In the genomic region with DNA sequence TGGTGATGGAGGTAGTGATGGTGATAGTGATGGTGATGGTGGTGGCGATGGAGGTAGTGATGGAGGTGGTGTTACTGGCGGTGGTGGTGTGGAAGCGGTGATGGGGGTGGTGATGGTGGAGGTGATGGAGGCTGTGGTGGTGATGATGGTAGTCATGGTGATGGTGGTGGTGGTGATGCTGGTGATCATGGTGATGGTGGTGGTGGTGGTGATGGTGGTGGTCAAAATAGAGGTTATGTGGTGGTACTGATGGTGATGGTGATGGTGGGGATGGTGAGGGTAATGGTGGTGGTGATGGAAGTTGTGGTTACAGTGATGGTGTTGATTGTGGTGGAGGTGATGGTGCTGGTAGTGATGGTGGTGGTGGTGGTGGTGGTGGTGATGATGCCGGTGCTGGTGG, we compare ENCODE assay signal across 25 cellular contexts.
"Had no signal": no experiment of that assay in that cellular context is flagged by ENCODE, and none has a peak within 500 bp of the region (broad histone marks: within the 10 kb centered on the region; RNA-seq: fewer than 3 reads in every experiment).

No MANE protein-coding gene starts in this region.

- H3K9me3 Mint-ChIP-seq: activated B cell treated with CpG ODN at 0.5 μM for 24 hours; activated naive CD4-positive, alpha-beta T cell treated with anti-CD3 and anti-CD28 coated beads, Interleukin-2, amount 50 U/mL, for 72 hours; stimulated activated naive CD8-positive, alpha-beta T cell treated with anti-CD3 and anti-CD28 coated beads, Interleukin-15, amount 100 ng/mL, for 72 hours; T-helper 2 cell treated with Interferon-gamma antibody and Interleukin-4, amounts not matched to agents 5 μg/mL and 100 μg/mL, for 36 hours had no signal

- DNase-seq: activated B cell treated with CpG ODN at 0.5 μM for 24 hours; activated CD4-positive, alpha-beta T cell treated with anti-CD3 and anti-CD28 coated beads, Interleukin-2, amount 50 U/mL, for 4 hours; activated naive CD4-positive, alpha-beta T cell; activated T-cell treated with anti-CD3 and anti-CD28 coated beads, Interleukin-2, amount 50 U/mL, for 48 hours; dermis blood vessel endothelial cell; effector CD4-positive, alpha-beta T cell; esophagus squamous epithelium; foreskin melanocyte; heart right ventricle; kidney glomerular epithelial cell; lower lobe of right lung; mesendoderm; stimulated activated CD4-positive, alpha-beta T cell treated with anti-CD3 and anti-CD28 coated beads, Interleukin-2, amount 100 ng/mL, for 48 hours; stimulated activated naive CD8-positive, alpha-beta T cell treated with anti-CD3 and anti-CD28 coated beads, Interleukin-15, amount 100 ng/mL, for 72 hours; substantia nigra; T-helper 1 cell had no signal

- H3K9me3 ChIP-seq: breast epithelium, esophagus squamous epithelium, heart right ventricle, left lung, lower lobe of right lung, right lobe of liver, upper lobe of left lung had no signal

- H3K36me3 Mint-ChIP-seq: activated naive CD4-positive, alpha-beta T cell treated with anti-CD3 and anti-CD28 coated beads, Interleukin-2, amount 50 U/mL, for 72 hours had no signal

- H3K4me3 ChIP-seq: breast epithelium, esophagus squamous epithelium, heart right ventricle, left lung, lower lobe of right lung, right lobe of liver, upper lobe of left lung had no signal

- H3K27ac Mint-ChIP-seq: activated B cell treated with CpG ODN at 0.5 μM for 24 hours; activated naive CD4-positive, alpha-beta T cell treated with anti-CD3 and anti-CD28 coated beads, Interleukin-2, amount 50 U/mL, for 72 hours; T-helper 2 cell treated with Interferon-gamma antibody and Interleukin-4, amounts not matched to agents 5 μg/mL and 100 μg/mL, for 36 hours had no signal

- H3K4me3 Mint-ChIP-seq: activated B cell treated with CpG ODN at 0.5 μM for 24 hours; stimulated activated naive CD8-positive, alpha-beta T cell treated with anti-CD3 and anti-CD28 coated beads, Interleukin-15, amount 100 ng/mL, for 72 hours; T-helper 2 cell treated with Interferon-gamma antibody and Interleukin-4, amounts not matched to agents 5 μg/mL and 100 μg/mL, for 36 hours had no signal

- H3K4me1 Mint-ChIP-seq: activated B cell treated with CpG ODN at 0.5 μM for 24 hours; stimulated activated naive CD8-positive, alpha-beta T cell treated with anti-CD3 and anti-CD28 coated beads, Interleukin-15, amount 100 ng/mL, for 72 hours had no signal

- H3K27ac ChIP-seq: breast epithelium, epithelial cell of prostate, esophagus squamous epithelium, heart right ventricle, left lung, lower lobe of right lung, right lobe of liver, upper lobe of left lung had no signal

- H3K27me3 ChIP-seq: breast epithelium, left lung, right lobe of liver, upper lobe of left lung had no signal

- H3K36me3 ChIP-seq: breast epithelium, esophagus squamous epithelium, heart right ventricle, left lung, lower lobe of right lung, right lobe of liver, upper lobe of left lung had no signal

- H3K4me1 ChIP-seq: breast epithelium, right lobe of liver had no signal

- FAIRE-seq: colon, endometrium had no signal

- ATAC-seq: activated naive CD4-positive, alpha-beta T cell treated with anti-CD3 and anti-CD28 coated beads, Interleukin-2, amount 50 U/mL, for 72 hours; heart right ventricle; left lung; lower lobe of right lung; right lobe of liver; stimulated activated naive CD8-positive, alpha-beta T cell treated with anti-CD3 and anti-CD28 coated beads, Interleukin-15, amount 100 ng/mL, for 72 hours had no signal
